Comparison of ENCODE assay signal across 8 cellular contexts in the genomic region with DNA sequence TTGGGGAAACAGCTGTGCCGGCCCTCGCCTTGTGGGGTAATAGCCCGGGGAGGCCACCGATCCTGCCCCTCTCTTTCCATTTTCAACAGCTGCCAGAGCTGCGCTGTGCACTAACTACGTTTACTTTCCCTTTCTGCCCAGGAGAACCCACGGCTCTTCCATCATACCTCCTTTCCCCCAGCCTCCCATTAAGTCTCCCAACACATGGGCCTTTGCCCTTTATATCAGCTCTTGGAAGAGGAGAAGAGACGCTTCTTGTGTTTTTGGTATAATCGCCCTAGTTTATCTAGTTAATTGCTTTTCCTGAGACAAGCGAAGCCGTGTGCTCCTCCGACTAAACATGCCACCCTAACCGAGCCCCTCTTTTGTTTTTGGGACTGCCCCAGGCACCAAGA. TPM values are rescaled to one million over a fixed set of nuclear protein-coding genes. Genes with fewer than 3 reads are reported as not detected.
DNase-seq lines count a peak whose midpoint lies in the region; ATAC-seq and TF ChIP-seq lines count a peak whose summit lies in the region.

No MANE protein-coding gene starts in this region.

- peak overlapping the region; percentile 96 for H3K27ac ChIP-seq in cardiac muscle cell
- H3K27ac ChIP-seq in caudate nucleus (ENCODE audit: low read depth, low read length): peak overlapping the region; percentile 98
- peak overlapping the region; percentile 97 to 99 for H3K27ac ChIP-seq in mucosa of rectum (ENCODE audit: low read depth in 2 of 2, low read length in 2 of 2)

- intact Hi-C loops in Right ventricle myocardium inferior (cut with DNase I): loop anchor here (10.0 kb wide), 1 partner anchor 180 kb away; a partner anchor contains a TSS

- H3K4me1 ChIP-seq in cardiac muscle cell (ENCODE audit: low read depth): no peaks in the 10 kb centered on the region
- peaks cover 17 to 21% of the 10 kb centered on the region in 2 donors for H3K4me1 ChIP-seq in mucosa of rectum (ENCODE audit: control insufficient read depth in 2 of 2, insufficient read depth in 2 of 2, low read length in 2 of 2)

- H3K27me3 ChIP-seq in cardiac muscle cell (no peaks in the 10 kb centered on the region), mucosa of rectum (ENCODE audit: control insufficient read depth in 2 of 2, insufficient read depth in 2 of 2, low read length in 2 of 2) (no peaks in the 10 kb centered on the region)

- no peak for DNase-seq in cardiac muscle cell (ENCODE audit: low read depth in 1 of 2, low spot score in 1 of 2)
- no peak for DNase-seq in Right ventricle myocardium inferior (ENCODE audit: missing footprints)
- DNase-seq in NCI-H146 (lab: John Stamatoyannopoulos, UW): peak; percentile 69
- DNase-seq in caudate nucleus (lab: John Stamatoyannopoulos, UW): no peak
- no peak for DNase-seq in NCI-H345 treated with DMSO at 0.1 percent for 48 hours (lab: John Stamatoyannopoulos, UW; ENCODE audit: unreplicated experiment)

- TF ChIP-seq CTCF in cardiac muscle cell (IDR thresholded peaks at IDR 0.05; ENCODE audit: low read depth, low read length): no peak

- peak overlapping the region; percentile 67 for H3K4me3 ChIP-seq in cardiac muscle cell
- peak overlapping the region; percentile 94 to 98 for H3K4me3 ChIP-seq in mucosa of rectum (ENCODE audit: low read length in 2 of 2)

- peak overlapping the region; percentile 95 to 99 for H3K9ac ChIP-seq in mucosa of rectum (ENCODE audit: low read depth in 1 of 2, low read length in 2 of 2)

- ATAC-seq in Right ventricle myocardium inferior: no peak
- no peak for ATAC-seq in HG03342 (IDR thresholded peaks at IDR 0.05; ENCODE audit: unreplicated experiment)
- no peak for ATAC-seq in GM18511 (IDR thresholded peaks at IDR 0.05; ENCODE audit: unreplicated experiment)

- H3K36me3 ChIP-seq in cardiac muscle cell (no peaks in the 10 kb centered on the region), mucosa of rectum (ENCODE audit: control insufficient read depth in 2 of 2, insufficient read depth in 2 of 2, low read length in 2 of 2) (no peaks in the 10 kb centered on the region)

- H3K9me3 ChIP-seq in cardiac muscle cell (ENCODE audit: low read depth): no peaks in the 10 kb centered on the region
- no peaks in the 10 kb centered on the region for H3K9me3 ChIP-seq in mucosa of rectum (ENCODE audit: control insufficient read depth in 2 of 2, low read length in 2 of 2)

RNA-seq across cellular contexts. Expression of a gene that starts 0.7 kb away (rescaled TPM):
- 18.9 and 22.6 TPM in 2 replicates for total RNA-seq in cardiac muscle cell
- 10.9 and 13.7 TPM in 2 replicates for polyA plus RNA-seq in cardiac muscle cell
- 31.3 TPM for total RNA-seq in Right ventricle myocardium inferior
